32 cellular contexts compared by ENCODE assay signal in genomic region chr16:23530062-23530461, GRCh38.
"Had no signal": no experiment of that assay in that cellular context is flagged by ENCODE, and none has a peak within 500 bp of the region (broad histone marks: within the 10 kb centered on the region; RNA-seq: fewer than 3 reads in every experiment).

No MANE protein-coding gene starts in this region.

- H3K27me3 ChIP-seq: ascending aorta, cardiac muscle cell had no signal

- H3K9me3 ChIP-seq: ascending aorta had no signal

- ATAC-seq: activated CD4-positive, alpha-beta T cell treated with anti-CD3 and anti-CD28 coated beads for 36 hours; activated CD4-positive, CD25-positive, alpha-beta regulatory T cell treated with anti-CD3 and anti-CD28 coated beads, Interleukin-2, amount 50 U/mL, for 24 hours; activated CD8-positive, alpha-beta memory T cell treated with anti-CD3 and anti-CD28 coated beads, Interleukin-2, amount 10 ng/mL, durations not matched to agents 7 days and 5 days; activated naive CD8-positive, alpha-beta T cell treated with anti-CD3 and anti-CD28 coated beads, Interleukin-2, amount 50 U/mL, for 24 hours; WTC11 had no signal

- DNase-seq: activated CD4-positive, alpha-beta memory T cell treated with anti-CD3 and anti-CD28 coated beads, Interleukin-2, amount 10 ng/mL, durations not matched to agents 7 days and 5 days; activated CD4-positive, alpha-beta T cell treated with anti-CD3 and anti-CD28 coated beads for 1 hour; activated CD4-positive, alpha-beta T cell treated with anti-CD3 and anti-CD28 coated beads for 36 hours; activated CD4-positive, alpha-beta T cell treated with anti-CD3 and anti-CD28 coated beads for 48 hours; activated CD4-positive, alpha-beta T cell treated with anti-CD3 and anti-CD28 coated beads, Interleukin-2, amount 10 ng/mL, durations not matched to agents 7 days and 5 days; activated CD4-positive, alpha-beta T cell treated with anti-CD3 and anti-CD28 coated beads, Interleukin-2, amount 50 U/mL, for 48 hours; activated CD4-positive, CD25-positive, alpha-beta regulatory T cell; activated CD8-positive, alpha-beta memory T cell treated with anti-CD3 and anti-CD28 coated beads for 24 hours; activated CD8-positive, alpha-beta memory T cell treated with anti-CD3 and anti-CD28 coated beads, Interleukin-2, amount 10 ng/mL, durations not matched to agents 7 days and 5 days; activated CD8-positive, alpha-beta memory T cell treated with anti-CD3 and anti-CD28 coated beads, Interleukin-2, amount 50 U/mL, for 48 hours; activated effector memory CD4-positive, alpha-beta T cell treated with Interleukin-2 at 50 U/mL for 16 hours; activated gamma-delta T cell; activated naive CD4-positive, alpha-beta T cell treated with anti-CD3 and anti-CD28 coated beads, Interleukin-2, amount 10 ng/mL, durations not matched to agents 7 days and 5 days; activated naive CD4-positive, alpha-beta T cell treated with Interleukin-2 at 50 U/mL for 16 hours; activated naive CD8-positive, alpha-beta T cell treated with anti-CD3 and anti-CD28 coated beads, Interleukin-2, amount 10 ng/mL, durations not matched to agents 7 days and 5 days; activated naive CD8-positive, alpha-beta T cell treated with anti-CD3 and anti-CD28 coated beads, Interleukin-2, amount 50 U/mL, for 24 hours; activated T-cell treated with anti-CD3 and anti-CD28 coated beads, Interleukin-2, amount 50 U/mL, for 24 hours; activated T-cell treated with anti-CD3 and anti-CD28 coated beads, Interleukin-2, amount 50 U/mL, for 48 hours; amygdala; anterior cingulate cortex; caudate nucleus; cerebellar nuclear complex; T-helper 1 cell; T-helper 2 cell; T-helper 9 cell; WERI-Rb-1 had no signal

- FAIRE-seq: bronchial epithelial cell, TTC549 had no signal

- H3K4me3 ChIP-seq: ascending aorta, cardiac muscle cell had no signal

- H3K27ac ChIP-seq: ascending aorta, cardiac muscle cell, WERI-Rb-1 had no signal

- H3K4me1 ChIP-seq: ascending aorta had no signal
